In the genomic region with DNA sequence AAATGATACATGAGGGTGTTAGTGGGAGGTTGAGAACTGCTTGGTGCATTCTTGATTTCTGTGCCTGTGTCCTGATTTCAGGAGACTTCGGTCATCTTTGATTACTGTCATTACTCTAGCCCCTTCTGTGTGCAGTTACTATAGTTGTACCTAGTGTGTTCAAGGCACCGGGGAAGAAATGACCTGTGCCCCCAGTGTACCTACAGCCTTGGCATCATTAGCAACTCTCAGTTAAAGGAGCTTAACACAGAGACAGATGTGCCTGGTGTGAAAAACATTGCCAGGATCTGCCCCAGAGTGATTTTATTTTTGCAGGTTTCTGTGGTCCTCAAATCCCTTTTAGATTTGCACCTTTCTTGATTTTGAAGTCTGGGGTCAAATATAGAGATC, we compare ENCODE assay signal across 13 cellular contexts.
A peak's percentile ranks its signal among the peaks of the same experiment; 100 is the strongest.
DNase-seq lines count a peak whose midpoint lies in the region; ATAC-seq and TF ChIP-seq lines count a peak whose summit lies in the region.
"Had no signal": no experiment of that assay in that cellular context is flagged by ENCODE, and none has a peak within 500 bp of the region (broad histone marks: within the 10 kb centered on the region; RNA-seq: fewer than 3 reads in every experiment).

No MANE protein-coding gene starts in this region.

- H4K20me1 ChIP-seq in BLaER1 = no peaks in the 10 kb centered on the region

- TF ChIP-seq CTCF in GM12865 (IDR thresholded peaks at IDR 0.05; ENCODE audit: insufficient read depth, low read depth, low read length, missing control alignments) (no peak), mesothelial cell of epicardium (IDR thresholded peaks at IDR 0.05; ENCODE audit: unreplicated experiment) (no peak)

- peak overlapping the region; percentile 85 for H3K27ac ChIP-seq in BLaER1
- H3K27ac ChIP-seq: ovary had no signal

- ATAC-seq in HG03108 (IDR thresholded peaks at IDR 0.05; ENCODE audit: unreplicated experiment) (no peak), HG03175 (IDR thresholded peaks at IDR 0.05; ENCODE audit: unreplicated experiment) (no peak)

- H3K27ac Mint-ChIP-seq in activated naive CD8-positive, alpha-beta T cell = peak overlapping the region; percentile 69
- peak overlapping the region; percentile 62 for H3K27ac Mint-ChIP-seq in mesothelial cell of epicardium
- H3K27ac Mint-ChIP-seq: activated naive CD8-positive, alpha-beta T cell treated with anti-CD3 and anti-CD28 coated beads, Interleukin-2, amount 10 ng/mL, durations not matched to agents 7 days and 5 days had no signal

- peak overlapping the region; percentile 35 for H3K4me3 ChIP-seq in BLaER1
- H3K4me3 ChIP-seq in GM12865 (ENCODE audit: low read depth, low read length) = peak overlapping the region; percentile 41
- H3K4me3 ChIP-seq: ovary had no signal

- peak overlapping the region; percentile 59 for H3K9ac ChIP-seq in BLaER1

- H3K4me1 Mint-ChIP-seq in activated naive CD8-positive, alpha-beta T cell (ENCODE audit: low read depth) = peaks cover 49% of the 10 kb centered on the region
- peaks cover 33% of the 10 kb centered on the region for H3K4me1 Mint-ChIP-seq in mesothelial cell of epicardium

- H3K4me3 Mint-ChIP-seq in activated naive CD8-positive, alpha-beta T cell = peak overlapping the region; percentile 30
- no peak overlapping the region for H3K4me3 Mint-ChIP-seq in mesothelial cell of epicardium
- H3K4me3 Mint-ChIP-seq: activated naive CD8-positive, alpha-beta T cell treated with anti-CD3 and anti-CD28 coated beads, Interleukin-2, amount 10 ng/mL, durations not matched to agents 7 days and 5 days; CD14-positive monocyte had no signal

- H3K4me2 ChIP-seq in BLaER1 = peak overlapping the region; percentile 73

- peaks cover 4% of the 10 kb centered on the region for H3K9me3 Mint-ChIP-seq in activated naive CD8-positive, alpha-beta T cell (ENCODE audit: low read depth)
- H3K9me3 Mint-ChIP-seq in mesothelial cell of epicardium = peaks cover 3% of the 10 kb centered on the region
- H3K9me3 Mint-ChIP-seq: activated naive CD8-positive, alpha-beta T cell treated with anti-CD3 and anti-CD28 coated beads, Interleukin-2, amount 10 ng/mL, durations not matched to agents 7 days and 5 days had no signal

- peaks cover 26% of the 10 kb centered on the region for H3K36me3 Mint-ChIP-seq in activated naive CD8-positive, alpha-beta T cell
- H3K36me3 Mint-ChIP-seq in mesothelial cell of epicardium = peaks cover 20% of the 10 kb centered on the region

- peaks cover 12% of the 10 kb centered on the region; the same call in 1 of the 2 replicates for H3K9me3 ChIP-seq in BLaER1
- H3K9me3 ChIP-seq: ovary had no signal

- peaks cover 100% of the 10 kb centered on the region for H3K4me1 ChIP-seq in BLaER1

- no peaks in the 10 kb centered on the region for H3K27me3 ChIP-seq in BLaER1
- H3K27me3 ChIP-seq: ovary had no signal

- H3K36me3 ChIP-seq in BLaER1 = peaks cover 73% of the 10 kb centered on the region
- H3K36me3 ChIP-seq: ovary had no signal

- DNase-seq in GM12865 (ENCODE audit: low read depth) (no peak), mesothelial cell of epicardium (ENCODE audit: low spot score in 2 of 2, unreplicated experiment in 2 of 2) (no peak), NCI-H524 treated with DMSO at 0.1 percent for 48 hours (lab: John Stamatoyannopoulos, UW) (no peak), OCI-M2 (lab: John Stamatoyannopoulos, UW; ENCODE audit: unreplicated experiment) (no peak)
- DNase-seq: activated naive CD8-positive, alpha-beta T cell treated with anti-CD3 and anti-CD28 coated beads, Interleukin-2, amount 10 ng/mL, durations not matched to agents 7 days and 5 days; foreskin fibroblast; NCI-H510A; ovary had no signal

- H3K27me3 Mint-ChIP-seq in activated naive CD8-positive, alpha-beta T cell = no peaks in the 10 kb centered on the region
- no peaks in the 10 kb centered on the region for H3K27me3 Mint-ChIP-seq in mesothelial cell of epicardium (ENCODE audit: low read depth)
- H3K27me3 Mint-ChIP-seq: activated naive CD8-positive, alpha-beta T cell treated with anti-CD3 and anti-CD28 coated beads, Interleukin-2, amount 10 ng/mL, durations not matched to agents 7 days and 5 days had no signal
